ENCODE assay signal across 18 cellular contexts in the genomic region with DNA sequence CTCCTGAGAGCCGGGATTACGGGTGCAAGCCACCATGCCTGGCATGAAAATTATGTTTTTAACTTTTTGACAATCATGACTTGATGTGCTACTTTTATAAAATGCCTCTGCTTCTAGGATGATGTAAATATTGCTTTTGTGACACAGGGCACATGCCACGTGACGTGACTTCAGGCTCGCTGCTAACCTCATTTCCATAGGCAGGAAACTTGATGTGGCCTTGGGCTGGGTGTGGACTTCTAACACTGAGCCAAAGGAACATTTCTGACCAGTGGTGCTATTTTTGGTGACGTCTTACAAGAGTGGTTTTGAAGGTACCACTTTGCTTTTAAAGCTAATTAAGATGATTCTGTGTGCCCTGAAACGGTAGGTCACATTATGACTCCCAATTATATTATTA. TPM values are rescaled to one million over a fixed set of nuclear protein-coding genes. Genes with fewer than 3 reads are reported as not detected.
DNase-seq lines count a peak whose midpoint lies in the region; ATAC-seq, FAIRE-seq and TF ChIP-seq lines count a peak whose summit lies in the region.
"Had no signal": no experiment of that assay in that cellular context is flagged by ENCODE, and none has a peak within 500 bp of the region (broad histone marks: within the 10 kb centered on the region; RNA-seq: fewer than 3 reads in every experiment).

No MANE protein-coding gene starts in this region.

- H3K4me2 ChIP-seq in Karpas-422 (ENCODE audit: low read depth, low read length, poor library complexity, severe bottlenecking) (peak overlapping the region; percentile 10), endothelial cell of umbilical vein (ENCODE audit: insufficient read depth, low read length) (no peak overlapping the region)
- H3K4me2 ChIP-seq: GM23338 had no signal

- H3K27ac ChIP-seq in left ventricle myocardium inferior (replicated peaks) (peak overlapping the region; percentile 15), Karpas-422 (ENCODE audit: low read length) (no peak overlapping the region), endothelial cell of umbilical vein (ENCODE audit: insufficient read depth, low read depth, low read length) (no peak overlapping the region)

- no peaks in the 10 kb centered on the region for H3K36me3 ChIP-seq in left ventricle myocardium inferior
- no peaks in the 10 kb centered on the region for H3K36me3 ChIP-seq in Karpas-422 (ENCODE audit: insufficient read depth, low read length)
- no peaks in the 10 kb centered on the region for H3K36me3 ChIP-seq in endothelial cell of umbilical vein (ENCODE audit: control insufficient read depth in 2 of 2, extremely low read depth in 1 of 2, insufficient read depth in 2 of 2, low read length in 2 of 2)

- peaks cover 10% of the 10 kb centered on the region for H3K27me3 ChIP-seq in left ventricle myocardium inferior (ENCODE audit: low read depth)
- no peaks in the 10 kb centered on the region for H3K27me3 ChIP-seq in Karpas-422 (ENCODE audit: low read length)
- H3K27me3 ChIP-seq in endothelial cell of umbilical vein (ENCODE audit: control insufficient read depth in 2 of 2, insufficient read depth in 2 of 2, low read length in 2 of 2) = peaks cover 0 to 4% of the 10 kb centered on the region in 2 experiments

- no peak for TF ChIP-seq POLR2A in endothelial cell of umbilical vein (IDR thresholded peaks at IDR 0.05; ENCODE audit: low read depth, low read length)

- no peaks in the 10 kb centered on the region for H3K9me3 ChIP-seq in left ventricle myocardium inferior (replicated peaks)
- H3K9me3 ChIP-seq in Karpas-422 (ENCODE audit: low read length) = no peaks in the 10 kb centered on the region
- H3K9me3 ChIP-seq in endothelial cell of umbilical vein (replicated peaks; ENCODE audit: control insufficient read depth, insufficient read depth, low read length) = no peaks in the 10 kb centered on the region

- no peak for ATAC-seq in GM18517 (IDR thresholded peaks at IDR 0.05; ENCODE audit: unreplicated experiment)
- ATAC-seq: GM23338, HCT116 had no signal

- intact Hi-C loops in left ventricle myocardium inferior (cut with micrococcal nuclease) = no loop called here
- intact Hi-C loops in cardiac septum (cut with DNase I) = no loop called here
- intact Hi-C loops in endothelial cell of umbilical vein (cut with micrococcal nuclease) = no loop called here

- H2AFZ ChIP-seq in Karpas-422 (ENCODE audit: low read length) = no peak overlapping the region
- peak overlapping the region; percentile 79 for H2AFZ ChIP-seq in endothelial cell of umbilical vein (ENCODE audit: low read depth, low read length)
- H2AFZ ChIP-seq: GM23338 had no signal

- H3K4me3 ChIP-seq in left ventricle myocardium inferior (no peak overlapping the region), Karpas-422 (ENCODE audit: low read length) (no peak overlapping the region), endothelial cell of umbilical vein (replicated peaks in 1 of 3; ENCODE audit: insufficient read depth in 1 of 3, low read depth in 1 of 3, low read length in 3 of 3) (no peak overlapping the region)
- H3K4me3 ChIP-seq: GM23338 had no signal

- no peaks in the 10 kb centered on the region for H3K4me1 ChIP-seq in left ventricle myocardium inferior
- H3K4me1 ChIP-seq in Karpas-422 (ENCODE audit: low read length) = no peaks in the 10 kb centered on the region
- peaks cover 6% of the 10 kb centered on the region for H3K4me1 ChIP-seq in endothelial cell of umbilical vein (ENCODE audit: control insufficient read depth, extremely low read depth, insufficient read depth, low read length)

- peak; percentile 46 for FAIRE-seq in endothelial cell of umbilical vein (lab: Jason Lieb, UNC)
- FAIRE-seq: G401.6, GM12892, GM19239 had no signal

- H4K20me1 ChIP-seq in Karpas-422 (ENCODE audit: insufficient read depth, low read depth, low read length) = no peaks in the 10 kb centered on the region
- no peaks in the 10 kb centered on the region for H4K20me1 ChIP-seq in endothelial cell of umbilical vein (replicated peaks; ENCODE audit: control insufficient read depth, extremely low read depth, insufficient read depth, low read length)

- DNase-seq in left ventricle myocardium inferior = no peak
- DNase-seq in cardiac septum (ENCODE audit: low spot score) = no peak
- peak; percentile 46 for DNase-seq in Karpas-422
- DNase-seq in UCSD-AML1 (lab: John Stamatoyannopoulos, UW; ENCODE audit: unreplicated experiment) = peak; percentile 13
- no peak for DNase-seq in endothelial cell of umbilical vein (ENCODE audit: low read depth, low spot score)
- no peak for DNase-seq in NCI-H2227 treated with DMSO at 0.1 percent for 48 hours (lab: John Stamatoyannopoulos, UW)
- DNase-seq: C1 segment of cervical spinal cord; CD4-positive, alpha-beta memory T cell; COR-L47; DMS153; DND-41; H9 had no signal

- no peaks in the 10 kb centered on the region for H3K9me2 ChIP-seq in Karpas-422 (replicated peaks; ENCODE audit: insufficient read depth, low read length)

- CTCF ChIA-PET in endothelial cell of umbilical vein (lab: Charles Lee) = no interaction called here

- H3K9ac ChIP-seq in Karpas-422 (ENCODE audit: low read length) = no peak overlapping the region
- H3K9ac ChIP-seq in endothelial cell of umbilical vein (replicated peaks; ENCODE audit: extremely low read depth, insufficient read depth, low read length) = no peak overlapping the region

- H3K9me1 ChIP-seq in endothelial cell of umbilical vein (replicated peaks; ENCODE audit: control insufficient read depth, extremely low read depth, insufficient read depth, low read length) = no peaks in the 10 kb centered on the region

- POLR2A ChIA-PET in endothelial cell of umbilical vein (lab: Charles Lee) = no interaction called here

- no TSS peak for BruUV-seq in endothelial cell of umbilical vein (replicated peaks; lab: Mats Ljungman, UMichigan)

- TF ChIP-seq CTCF in left ventricle myocardium inferior (IDR thresholded peaks at IDR 0.05; ENCODE audit: borderline replicate concordance) (no peak), endothelial cell of umbilical vein (IDR thresholded peaks at IDR 0.05; ENCODE audit: extremely low read depth in 1 of 2, insufficient read depth in 1 of 2, low read depth in 1 of 2, low read length in 2 of 2) (no peak)

- dilution Hi-C loops in endothelial cell of umbilical vein (cut with MboI; ENCODE audit: extremely low pct_ligation_motif_present, low sequenced_read_pairs) = no loop called here

- H3K79me2 ChIP-seq in Karpas-422 (ENCODE audit: low read length) (no peaks in the 10 kb centered on the region), endothelial cell of umbilical vein (ENCODE audit: control insufficient read depth, insufficient read depth, low read length) (no peaks in the 10 kb centered on the region)

TF ChIP-seq in endothelial cell of umbilical vein, 7 proteins besides CTCF, POLR2A, EP300 and RAD21:
- TF ChIP-seq FOS (IDR thresholded peaks at IDR 0.05; ENCODE audit: borderline replicate concordance, insufficient read depth, low read length) = no peak
TF ChIP-seq in endothelial cell of umbilical vein: peak in this region for 0.

RNA-seq across cellular contexts. Expression of a gene that starts 34.2 kb away (rescaled TPM):
- total RNA-seq in left ventricle myocardium inferior (10.2 TPM), cardiac septum (13.5 TPM), endothelial cell of umbilical vein (43.5 and 50.5 TPM in 2 replicates)
- 58.2 and 84.2 TPM in 2 replicates for total RNA-seq in Karpas-422 (2014; rRNA removed; shearing (Covaris generic); ENCODE audit: low replicate concordance)
- polyA plus RNA-seq in endothelial cell of umbilical vein = 8.8 and 12.0 TPM in 2 replicates
- 13.9 and 14.3 TPM in 2 replicates for polyA plus RNA-seq in endothelial cell of umbilical vein (2011; cell fraction: cytosol; rRNA removed)
- 90.8 and 133 TPM in 2 replicates for polyA plus RNA-seq in endothelial cell of umbilical vein (2011; cell fraction: nucleus; rRNA removed)
- 24.4 and 39.3 TPM in 2 replicates for polyA plus RNA-seq in endothelial cell of umbilical vein (2012)
- polyA minus RNA-seq in endothelial cell of umbilical vein = 27.7 and 34.7 TPM in 2 replicates
- 16.6 TPM for polyA minus RNA-seq in endothelial cell of umbilical vein (2011; cell fraction: cytosol; rRNA and poly(A)+ RNA removed)
- polyA minus RNA-seq in endothelial cell of umbilical vein (2011; cell fraction: nucleus; rRNA and poly(A)+ RNA removed) = 86.4 and 117 TPM in 2 replicates

Comparison
In these comparisons a context has a peak if more than half of its experiments do, and no peak if none do; other contexts are left out.
1. DNase-seq: peak in Karpas-422 (single experiment) and UCSD-AML1 (single experiment); none in left ventricle myocardium inferior (single experiment), cardiac septum (single experiment), endothelial cell of umbilical vein (single experiment) and NCI-H2227 treated with DMSO at 0.1 percent for 48 hours (single experiment).